20 cellular contexts compared by ENCODE assay signal in genomic region chr1:5720936-5721335, GRCh38.
DNase-seq lines count a peak whose midpoint lies in the region; ATAC-seq and TF ChIP-seq lines count a peak whose summit lies in the region.
"Had no signal": no experiment of that assay in that cellular context is flagged by ENCODE, and none has a peak within 500 bp of the region (broad histone marks: within the 10 kb centered on the region; RNA-seq: fewer than 3 reads in every experiment).

No MANE protein-coding gene starts in this region.

- H3K4me3 ChIP-seq in BLaER1 treated with 17β-estradiol and CSF1 and Interleukin-3, amounts not matched to agents 10 nM and 100 nM = no peak overlapping the region
- H3K4me3 ChIP-seq in RWPE2 (ENCODE audit: severe bottlenecking) (no peak overlapping the region), sigmoid colon (no peak overlapping the region)
- H3K4me3 ChIP-seq: A549, SJCRH30 had no signal

- ATAC-seq in RWPE2 (ENCODE audit: low read depth) = peak; percentile 46
- ATAC-seq in esophagus mucosa = peak; percentile 64
- ATAC-seq: A549, Right ventricle myocardium inferior, SK-N-SH treated with all-trans-retinoic acid at 6 μM for 48 hours had no signal

- H3K9me3 ChIP-seq in BLaER1 treated with 17β-estradiol and CSF1 and Interleukin-3, amounts not matched to agents 10 nM and 100 nM (replicated peaks in 1 of 11) = peaks cover 9 to 27% (median 20%) of the 10 kb centered on the region in 11 experiments
- H3K9me3 ChIP-seq in RWPE2 (ENCODE audit: severe bottlenecking) (no peaks in the 10 kb centered on the region), sigmoid colon (no peaks in the 10 kb centered on the region)
- H3K9me3 ChIP-seq: A549, SJCRH30 had no signal

- peaks cover 0 to 29% (median 0%) of the 10 kb centered on the region in 11 experiments; a peak in 3 of 22 replicates for H3K27me3 ChIP-seq in BLaER1 treated with 17β-estradiol and CSF1 and Interleukin-3, amounts not matched to agents 10 nM and 100 nM
- H3K27me3 ChIP-seq in RWPE2 (ENCODE audit: insufficient read depth, poor library complexity, severe bottlenecking) (no peaks in the 10 kb centered on the region), sigmoid colon (peaks cover 0 to 6% (median 0%) of the 10 kb centered on the region in 3 donors)

- H3K4me2 ChIP-seq in BLaER1 treated with 17β-estradiol and CSF1 and Interleukin-3, amounts not matched to agents 10 nM and 100 nM = peak overlapping the region in 8 of 11 experiments; percentile 88 to 97 (median 92); a peak in 16 of 22 replicates
- H3K4me2 ChIP-seq: A549 had no signal

- no peak for TF ChIP-seq EP300 in sigmoid colon (IDR thresholded peaks at IDR 0.05)

- no peak for TF ChIP-seq CTCF in RWPE2 (IDR thresholded peaks at IDR 0.05; ENCODE audit: poor library complexity, severe bottlenecking)
- TF ChIP-seq CTCF in sigmoid colon (IDR thresholded peaks at IDR 0.05) = no peak

- no peaks in the 10 kb centered on the region; a peak in 1 of 22 replicates for H3K36me3 ChIP-seq in BLaER1 treated with 17β-estradiol and CSF1 and Interleukin-3, amounts not matched to agents 10 nM and 100 nM
- no peaks in the 10 kb centered on the region for H3K36me3 ChIP-seq in RWPE2 (ENCODE audit: low read depth)
- no peaks in the 10 kb centered on the region for H3K36me3 ChIP-seq in sigmoid colon
- H3K36me3 ChIP-seq: SJCRH30 had no signal

- TF ChIP-seq POLR2A in sigmoid colon (IDR thresholded peaks at IDR 0.05) = no peak

- peaks cover 37 to 72% (median 54%) of the 10 kb centered on the region in 10 experiments for H3K4me1 ChIP-seq in BLaER1 treated with 17β-estradiol and CSF1 and Interleukin-3, amounts not matched to agents 10 nM and 100 nM
- H3K4me1 ChIP-seq in RWPE2 (ENCODE audit: insufficient read depth, poor library complexity, severe bottlenecking) (peaks cover 17% of the 10 kb centered on the region), sigmoid colon (no peaks in the 10 kb centered on the region)
- H3K4me1 ChIP-seq: A549, SJCRH30 had no signal

- intact Hi-C loops in sigmoid colon (cut with DNase I) = no loop called here

- whole genome bisulfite sequencing in sigmoid colon, 2 donors = 85 to 87% methylated on average over 4 of the region's 4 CpGs

- peak; percentile 41 for DNase-seq in RWPE2 (ENCODE audit: low spot score)
- peak; percentile 21 for DNase-seq in sigmoid colon
- no peak for DNase-seq in GDM1 (lab: John Stamatoyannopoulos, UW)
- no peak for DNase-seq in DMS 273 (lab: John Stamatoyannopoulos, UW; ENCODE audit: unreplicated experiment)
- DNase-seq in stimulated activated CD4-positive, alpha-beta T cell treated with anti-CD3 and anti-CD28 coated beads, Interleukin-2, amount 100 ng/mL, for 24 hours = no peak
- DNase-seq: Calu3, DND-41, Karpas-422, NCI-H1092, NCI-H1436 treated with DMSO at 0.1 percent for 48 hours, NCI-H187 treated with DMSO at 0.1 percent for 48 hours, NCI-H2107, NCI-H524, NCI-H748 treated with DMSO at 0.1 percent for 48 hours, SJCRH30 had no signal

- H3K27ac ChIP-seq in BLaER1 treated with 17β-estradiol and CSF1 and Interleukin-3, amounts not matched to agents 10 nM and 100 nM = peak overlapping the region in 1 of 11 experiments; percentile 31; a peak in 1 of 22 replicates
- H3K27ac ChIP-seq in RWPE2 (ENCODE audit: poor library complexity, severe bottlenecking) (peak overlapping the region; percentile 50), sigmoid colon (no peak overlapping the region)
- H3K27ac ChIP-seq: A549, SJCRH30 had no signal

- H3K9ac ChIP-seq in BLaER1 treated with 17β-estradiol and CSF1 and Interleukin-3, amounts not matched to agents 10 nM and 100 nM = no peak overlapping the region

- H4K20me1 ChIP-seq in BLaER1 treated with 17β-estradiol and CSF1 and Interleukin-3, amounts not matched to agents 10 nM and 100 nM = no peaks in the 10 kb centered on the region

Comparison
In these comparisons a context has a peak if more than half of its experiments do, and no peak if none do; other contexts are left out.
1. DNase-seq: peak in RWPE2 (single experiment) and sigmoid colon (single experiment); none in GDM1 (single experiment), DMS 273 (single experiment) and stimulated activated CD4-positive, alpha-beta T cell treated with anti-CD3 and anti-CD28 coated beads, Interleukin-2, amount 100 ng/mL, for 24 hours (0 of 2).